1 cellular context compared by ENCODE assay signal in the genomic region with DNA sequence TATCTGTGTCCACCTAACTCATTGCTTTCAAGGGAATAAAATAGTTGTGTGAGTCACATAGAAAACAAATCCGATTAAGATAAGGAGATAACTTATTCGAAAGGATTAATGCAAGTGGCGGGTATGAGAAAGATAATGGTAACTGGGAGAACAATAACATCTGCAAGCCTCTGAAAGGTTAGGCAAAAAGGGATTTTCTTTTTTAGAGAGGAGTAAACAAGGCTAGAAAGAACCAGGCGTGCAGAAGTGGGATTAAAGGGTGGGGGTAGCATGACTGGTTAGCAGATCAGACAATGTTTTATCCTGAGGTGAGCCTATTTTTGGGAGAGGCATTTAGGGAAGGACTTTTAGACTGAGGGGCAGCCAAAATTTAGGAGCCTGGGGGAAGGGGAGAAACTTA.
TF ChIP-seq lines count a peak whose summit lies in the region.

No MANE protein-coding gene starts in this region.

TF ChIP-seq in GM23338, 12 proteins besides CTCF, POLR2A, EP300 and RAD21 (continued from another document):
- TF ChIP-seq, protein P1, sequence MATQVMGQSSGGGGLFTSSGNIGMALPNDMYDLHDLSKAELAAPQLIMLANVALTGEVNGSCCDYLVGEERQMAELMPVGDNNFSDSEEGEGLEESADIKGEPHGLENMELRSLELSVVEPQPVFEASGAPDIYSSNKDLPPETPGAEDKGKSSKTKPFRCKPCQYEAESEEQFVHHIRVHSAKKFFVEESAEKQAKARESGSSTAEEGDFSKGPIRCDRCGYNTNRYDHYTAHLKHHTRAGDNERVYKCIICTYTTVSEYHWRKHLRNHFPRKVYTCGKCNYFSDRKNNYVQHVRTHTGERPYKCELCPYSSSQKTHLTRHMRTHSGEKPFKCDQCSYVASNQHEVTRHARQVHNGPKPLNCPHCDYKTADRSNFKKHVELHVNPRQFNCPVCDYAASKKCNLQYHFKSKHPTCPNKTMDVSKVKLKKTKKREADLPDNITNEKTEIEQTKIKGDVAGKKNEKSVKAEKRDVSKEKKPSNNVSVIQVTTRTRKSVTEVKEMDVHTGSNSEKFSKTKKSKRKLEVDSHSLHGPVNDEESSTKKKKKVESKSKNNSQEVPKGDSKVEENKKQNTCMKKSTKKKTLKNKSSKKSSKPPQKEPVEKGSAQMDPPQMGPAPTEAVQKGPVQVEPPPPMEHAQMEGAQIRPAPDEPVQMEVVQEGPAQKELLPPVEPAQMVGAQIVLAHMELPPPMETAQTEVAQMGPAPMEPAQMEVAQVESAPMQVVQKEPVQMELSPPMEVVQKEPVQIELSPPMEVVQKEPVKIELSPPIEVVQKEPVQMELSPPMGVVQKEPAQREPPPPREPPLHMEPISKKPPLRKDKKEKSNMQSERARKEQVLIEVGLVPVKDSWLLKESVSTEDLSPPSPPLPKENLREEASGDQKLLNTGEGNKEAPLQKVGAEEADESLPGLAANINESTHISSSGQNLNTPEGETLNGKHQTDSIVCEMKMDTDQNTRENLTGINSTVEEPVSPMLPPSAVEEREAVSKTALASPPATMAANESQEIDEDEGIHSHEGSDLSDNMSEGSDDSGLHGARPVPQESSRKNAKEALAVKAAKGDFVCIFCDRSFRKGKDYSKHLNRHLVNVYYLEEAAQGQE (IDR thresholded peaks at IDR 0.05; ENCODE audit: unreplicated experiment) = no peak
- TF ChIP-seq POLR2AphosphoS5 (IDR thresholded peaks at IDR 0.05; ENCODE audit: low read depth) (no peak), EZH2phosphoT487 (IDR thresholded peaks at IDR 0.05; ENCODE audit: unreplicated experiment) (no peak), STAT1 (IDR thresholded peaks at IDR 0.05; ENCODE audit: unreplicated experiment) (no peak), EZH2 (IDR thresholded peaks at IDR 0.05; ENCODE audit: low read depth, unreplicated experiment) (no peak)
- TF ChIP-seq, protein P2, sequence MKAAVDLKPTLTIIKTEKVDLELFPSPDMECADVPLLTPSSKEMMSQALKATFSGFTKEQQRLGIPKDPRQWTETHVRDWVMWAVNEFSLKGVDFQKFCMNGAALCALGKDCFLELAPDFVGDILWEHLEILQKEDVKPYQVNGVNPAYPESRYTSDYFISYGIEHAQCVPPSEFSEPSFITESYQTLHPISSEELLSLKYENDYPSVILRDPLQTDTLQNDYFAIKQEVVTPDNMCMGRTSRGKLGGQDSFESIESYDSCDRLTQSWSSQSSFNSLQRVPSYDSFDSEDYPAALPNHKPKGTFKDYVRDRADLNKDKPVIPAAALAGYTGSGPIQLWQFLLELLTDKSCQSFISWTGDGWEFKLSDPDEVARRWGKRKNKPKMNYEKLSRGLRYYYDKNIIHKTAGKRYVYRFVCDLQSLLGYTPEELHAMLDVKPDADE (IDR thresholded peaks at IDR 0.05) = no peak
- TF ChIP-seq, protein P3, sequence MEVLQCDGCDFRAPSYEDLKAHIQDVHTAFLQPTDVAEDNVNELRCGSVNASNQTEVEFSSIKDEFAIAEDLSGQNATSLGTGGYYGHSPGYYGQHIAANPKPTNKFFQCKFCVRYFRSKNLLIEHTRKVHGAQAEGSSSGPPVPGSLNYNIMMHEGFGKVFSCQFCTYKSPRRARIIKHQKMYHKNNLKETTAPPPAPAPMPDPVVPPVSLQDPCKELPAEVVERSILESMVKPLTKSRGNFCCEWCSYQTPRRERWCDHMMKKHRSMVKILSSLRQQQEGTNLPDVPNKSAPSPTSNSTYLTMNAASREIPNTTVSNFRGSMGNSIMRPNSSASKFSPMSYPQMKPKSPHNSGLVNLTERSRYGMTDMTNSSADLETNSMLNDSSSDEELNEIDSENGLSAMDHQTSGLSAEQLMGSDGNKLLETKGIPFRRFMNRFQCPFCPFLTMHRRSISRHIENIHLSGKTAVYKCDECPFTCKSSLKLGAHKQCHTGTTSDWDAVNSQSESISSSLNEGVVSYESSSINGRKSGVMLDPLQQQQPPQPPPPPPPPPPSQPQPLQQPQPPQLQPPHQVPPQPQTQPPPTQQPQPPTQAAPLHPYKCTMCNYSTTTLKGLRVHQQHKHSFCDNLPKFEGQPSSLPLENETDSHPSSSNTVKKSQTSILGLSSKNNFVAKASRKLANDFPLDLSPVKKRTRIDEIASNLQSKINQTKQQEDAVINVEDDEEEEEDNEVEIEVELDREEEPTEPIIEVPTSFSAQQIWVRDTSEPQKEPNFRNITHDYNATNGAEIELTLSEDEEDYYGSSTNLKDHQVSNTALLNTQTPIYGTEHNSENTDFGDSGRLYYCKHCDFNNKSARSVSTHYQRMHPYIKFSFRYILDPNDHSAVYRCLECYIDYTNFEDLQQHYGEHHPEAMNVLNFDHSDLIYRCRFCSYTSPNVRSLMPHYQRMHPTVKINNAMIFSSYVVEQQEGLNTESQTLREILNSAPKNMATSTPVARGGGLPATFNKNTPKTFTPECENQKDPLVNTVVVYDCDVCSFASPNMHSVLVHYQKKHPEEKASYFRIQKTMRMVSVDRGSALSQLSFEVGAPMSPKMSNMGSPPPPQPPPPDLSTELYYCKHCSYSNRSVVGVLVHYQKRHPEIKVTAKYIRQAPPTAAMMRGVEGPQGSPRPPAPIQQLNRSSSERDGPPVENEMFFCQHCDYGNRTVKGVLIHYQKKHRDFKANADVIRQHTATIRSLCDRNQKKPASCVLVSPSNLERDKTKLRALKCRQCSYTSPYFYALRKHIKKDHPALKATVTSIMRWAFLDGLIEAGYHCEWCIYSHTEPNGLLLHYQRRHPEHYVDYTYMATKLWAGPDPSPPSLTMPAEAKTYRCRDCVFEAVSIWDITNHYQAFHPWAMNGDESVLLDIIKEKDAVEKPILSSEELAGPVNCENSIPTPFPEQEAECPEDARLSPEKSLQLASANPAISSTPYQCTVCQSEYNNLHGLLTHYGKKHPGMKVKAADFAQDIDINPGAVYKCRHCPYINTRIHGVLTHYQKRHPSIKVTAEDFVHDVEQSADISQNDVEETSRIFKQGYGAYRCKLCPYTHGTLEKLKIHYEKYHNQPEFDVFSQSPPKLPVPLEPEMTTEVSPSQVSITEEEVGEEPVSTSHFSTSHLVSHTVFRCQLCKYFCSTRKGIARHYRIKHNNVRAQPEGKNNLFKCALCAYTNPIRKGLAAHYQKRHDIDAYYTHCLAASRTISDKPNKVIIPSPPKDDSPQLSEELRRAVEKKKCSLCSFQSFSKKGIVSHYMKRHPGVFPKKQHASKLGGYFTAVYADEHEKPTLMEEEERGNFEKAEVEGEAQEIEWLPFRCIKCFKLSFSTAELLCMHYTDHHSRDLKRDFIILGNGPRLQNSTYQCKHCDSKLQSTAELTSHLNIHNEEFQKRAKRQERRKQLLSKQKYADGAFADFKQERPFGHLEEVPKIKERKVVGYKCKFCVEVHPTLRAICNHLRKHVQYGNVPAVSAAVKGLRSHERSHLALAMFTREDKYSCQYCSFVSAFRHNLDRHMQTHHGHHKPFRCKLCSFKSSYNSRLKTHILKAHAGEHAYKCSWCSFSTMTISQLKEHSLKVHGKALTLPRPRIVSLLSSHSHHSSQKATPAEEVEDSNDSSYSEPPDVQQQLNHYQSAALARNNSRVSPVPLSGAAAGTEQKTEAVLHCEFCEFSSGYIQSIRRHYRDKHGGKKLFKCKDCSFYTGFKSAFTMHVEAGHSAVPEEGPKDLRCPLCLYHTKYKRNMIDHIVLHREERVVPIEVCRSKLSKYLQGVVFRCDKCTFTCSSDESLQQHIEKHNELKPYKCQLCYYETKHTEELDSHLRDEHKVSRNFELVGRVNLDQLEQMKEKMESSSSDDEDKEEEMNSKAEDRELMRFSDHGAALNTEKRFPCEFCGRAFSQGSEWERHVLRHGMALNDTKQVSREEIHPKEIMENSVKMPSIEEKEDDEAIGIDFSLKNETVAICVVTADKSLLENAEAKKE (CRISPR knock-in tag; IDR thresholded peaks at IDR 0.05) = no peak
